8 cellular contexts compared by ENCODE assay signal in genomic region chr17:18259621-18260331, GRCh38. TPM values are rescaled to one million over a fixed set of nuclear protein-coding genes. Genes with fewer than 3 reads are reported as not detected.
DNase-seq lines count a peak whose midpoint lies in the region; ATAC-seq and TF ChIP-seq lines count a peak whose summit lies in the region.

No MANE protein-coding gene starts in this region.

- peaks cover 5% of the 10 kb centered on the region for H3K36me3 Mint-ChIP-seq in chondrocyte (ENCODE audit: low read depth)
- no peaks in the 10 kb centered on the region for H3K36me3 Mint-ChIP-seq in natural killer cell treated with Interleukin-12 subunit alpha and Interleukin-12 subunit beta and Interleukin-15 and Interleukin-18, amount 100 ng/mL, for 72 hours

- H3K27me3 ChIP-seq in Karpas-422 (ENCODE audit: low read length): no peaks in the 10 kb centered on the region

- peaks cover 9% of the 10 kb centered on the region; the same call in 1 of the 2 replicates for H4K20me1 ChIP-seq in Karpas-422 (ENCODE audit: insufficient read depth, low read depth, low read length)

- peak overlapping the region; percentile 77 for H3K4me3 ChIP-seq in Karpas-422 (ENCODE audit: low read length)

- H3K9me2 ChIP-seq in Karpas-422 (replicated peaks; ENCODE audit: insufficient read depth, low read length): no peaks in the 10 kb centered on the region

- no peaks in the 10 kb centered on the region for H3K9me3 Mint-ChIP-seq in chondrocyte (ENCODE audit: low read depth)
- no peaks in the 10 kb centered on the region for H3K9me3 Mint-ChIP-seq in natural killer cell treated with Interleukin-12 subunit alpha and Interleukin-12 subunit beta and Interleukin-15 and Interleukin-18, amount 100 ng/mL, for 72 hours

- no peak overlapping the region for H3K27ac ChIP-seq in Karpas-422 (ENCODE audit: low read length)

- peak overlapping the region; percentile 80 for H3K4me3 Mint-ChIP-seq in chondrocyte (ENCODE audit: unreplicated experiment)
- H3K4me3 Mint-ChIP-seq in natural killer cell treated with Interleukin-12 subunit alpha and Interleukin-12 subunit beta and Interleukin-15 and Interleukin-18, amount 100 ng/mL, for 72 hours: peak overlapping the region; percentile 74

- peak overlapping the region; percentile 79 for H3K4me2 ChIP-seq in Karpas-422 (ENCODE audit: low read depth, low read length, poor library complexity, severe bottlenecking)

- peak overlapping the region; percentile 93 for H2AFZ ChIP-seq in Karpas-422 (ENCODE audit: low read length)

- peaks cover 30% of the 10 kb centered on the region for H3K4me1 Mint-ChIP-seq in chondrocyte (ENCODE audit: low read depth)
- H3K4me1 Mint-ChIP-seq in natural killer cell treated with Interleukin-12 subunit alpha and Interleukin-12 subunit beta and Interleukin-15 and Interleukin-18, amount 100 ng/mL, for 72 hours (ENCODE audit: low read depth in 2 of 2): peaks cover 11 to 20% of the 10 kb centered on the region in 2 donors

- no peaks in the 10 kb centered on the region for H3K9me3 ChIP-seq in Karpas-422 (ENCODE audit: low read length)

- peak; percentile 76 for DNase-seq in EH (ENCODE audit: low read depth)
- DNase-seq in Karpas-422: no peak
- DNase-seq in chondrocyte (ENCODE audit: low spot score): no peak
- no peak for DNase-seq in natural killer cell treated with Interleukin-12 subunit alpha and Interleukin-12 subunit beta and Interleukin-15 and Interleukin-18, amount 100 ng/mL, for 72 hours (ENCODE audit: low spot score)
- DNase-seq in central memory CD4-positive, alpha-beta T cell: no peak

- H3K27ac Mint-ChIP-seq in chondrocyte (ENCODE audit: unreplicated experiment): peak overlapping the region; percentile 57
- peak overlapping the region; percentile 48 to 66 for H3K27ac Mint-ChIP-seq in natural killer cell treated with Interleukin-12 subunit alpha and Interleukin-12 subunit beta and Interleukin-15 and Interleukin-18, amount 100 ng/mL, for 72 hours

- no peaks in the 10 kb centered on the region for H3K27me3 Mint-ChIP-seq in chondrocyte (ENCODE audit: low read depth)
- no peaks in the 10 kb centered on the region for H3K27me3 Mint-ChIP-seq in natural killer cell treated with Interleukin-12 subunit alpha and Interleukin-12 subunit beta and Interleukin-15 and Interleukin-18, amount 100 ng/mL, for 72 hours

- ATAC-seq in natural killer cell treated with Interleukin-12 subunit alpha and Interleukin-12 subunit beta and Interleukin-15 and Interleukin-18, amount 100 ng/mL, for 72 hours: no peak
- ATAC-seq in HG02840 (IDR thresholded peaks at IDR 0.05; ENCODE audit: low FRiP score, unreplicated experiment) (no peak), GM21576 (IDR thresholded peaks at IDR 0.05; ENCODE audit: unreplicated experiment) (no peak), HG03432 (IDR thresholded peaks at IDR 0.05; ENCODE audit: unreplicated experiment) (no peak)

- TF ChIP-seq CTCF in chondrocyte (IDR thresholded peaks at IDR 0.05): no peak

- peaks cover 35% of the 10 kb centered on the region for H3K4me1 ChIP-seq in Karpas-422 (ENCODE audit: low read length)

- peaks cover 29% of the 10 kb centered on the region for H3K79me2 ChIP-seq in Karpas-422 (ENCODE audit: low read length)

- H3K9ac ChIP-seq in Karpas-422 (ENCODE audit: low read length): peak overlapping the region; percentile 81

- peaks cover 3% of the 10 kb centered on the region; the same call in 1 of the 2 replicates for H3K36me3 ChIP-seq in Karpas-422 (ENCODE audit: insufficient read depth, low read length)

RNA-seq across cellular contexts. Expression of gene MIEF2, which starts 0.7 kb away (rescaled TPM):
- total RNA-seq in Karpas-422 (2014; rRNA removed; shearing (Covaris generic); ENCODE audit: low replicate concordance): 4.5 and 14.2 TPM in 2 replicates
- 9.5 to 11.5 TPM (median 10.7 TPM) in 3 replicates for total RNA-seq in chondrocyte
- 1 to 10 TPM; 6.8 to 8.1 TPM for total RNA-seq in natural killer cell treated with Interleukin-12 subunit alpha and Interleukin-12 subunit beta and Interleukin-15 and Interleukin-18, amount 100 ng/mL, for 72 hours

RNA-seq across cellular contexts. Expression of gene FLII, which starts 1.2 kb away (rescaled TPM):
- total RNA-seq in Karpas-422 (2014; rRNA removed; shearing (Covaris generic); ENCODE audit: low replicate concordance): 128 and 166 TPM in 2 replicates
- total RNA-seq in chondrocyte: 228 to 244 TPM (median 230 TPM) in 3 replicates
- 100 to 1,000 TPM; 247 to 285 TPM for total RNA-seq in natural killer cell treated with Interleukin-12 subunit alpha and Interleukin-12 subunit beta and Interleukin-15 and Interleukin-18, amount 100 ng/mL, for 72 hours

RNA-seq across cellular contexts. Expression of gene LLGL1, which starts 34.3 kb away (rescaled TPM):
- 12.0 and 12.1 TPM in 2 replicates for total RNA-seq in Karpas-422 (2014; rRNA removed; shearing (Covaris generic); ENCODE audit: low replicate concordance)
- total RNA-seq in chondrocyte: 38.7 to 41.8 TPM (median 39.0 TPM) in 3 replicates
- total RNA-seq in natural killer cell treated with Interleukin-12 subunit alpha and Interleukin-12 subunit beta and Interleukin-15 and Interleukin-18, amount 100 ng/mL, for 72 hours: 10 to 100 TPM; 16.6 to 23.0 TPM

RNA-seq across cellular contexts. Expression of gene TOP3A, which starts 55.0 kb away (rescaled TPM):
- total RNA-seq in Karpas-422 (2014; rRNA removed; shearing (Covaris generic); ENCODE audit: low replicate concordance): 19.0 and 34.9 TPM in 2 replicates
- total RNA-seq in chondrocyte: 37.3 to 49.4 TPM (median 37.7 TPM) in 3 replicates
- 100 to 1,000 TPM in 1 of 2 donors, 10 to 100 TPM in 1; 65.6 to 144 TPM for total RNA-seq in natural killer cell treated with Interleukin-12 subunit alpha and Interleukin-12 subunit beta and Interleukin-15 and Interleukin-18, amount 100 ng/mL, for 72 hours

RNA-seq across cellular contexts. Expression of gene SMCR8, which starts 55.3 kb away (rescaled TPM):
- total RNA-seq in Karpas-422 (2014; rRNA removed; shearing (Covaris generic); ENCODE audit: low replicate concordance): 12.7 and 14.4 TPM in 2 replicates
- total RNA-seq in chondrocyte: 15.5 to 16.1 TPM (median 15.7 TPM) in 3 replicates
- 10 to 100 TPM; 29.1 to 32.1 TPM for total RNA-seq in natural killer cell treated with Interleukin-12 subunit alpha and Interleukin-12 subunit beta and Interleukin-15 and Interleukin-18, amount 100 ng/mL, for 72 hours
